Comparison of ENCODE assay signal across 11 cellular contexts in genomic region chr19:18733196-18733647, GRCh38. TPM values are rescaled to one million over a fixed set of nuclear protein-coding genes. Genes with fewer than 3 reads are reported as not detected.
A peak's percentile ranks its signal among the peaks of the same experiment; 100 is the strongest.
DNase-seq lines count a peak whose midpoint lies in the region; ATAC-seq and TF ChIP-seq lines count a peak whose summit lies in the region.
"Had no signal": no experiment of that assay in that cellular context is flagged by ENCODE, and none has a peak within 500 bp of the region (broad histone marks: within the 10 kb centered on the region; RNA-seq: fewer than 3 reads in every experiment).

No MANE protein-coding gene starts in this region.

- no peaks in the 10 kb centered on the region for H3K27me3 Mint-ChIP-seq in activated T-cell treated with anti-CD3 and anti-CD28 coated beads, Interleukin-2, amount 50 U/mL, for 4 hours (ENCODE audit: low read depth)

- TF ChIP-seq CTCF in AG04449 (IDR thresholded peaks at IDR 0.05; ENCODE audit: insufficient read depth, low read length, missing control alignments) (no peak), brain microvascular endothelial cell (IDR thresholded peaks at IDR 0.05; ENCODE audit: low read depth, low read length, missing control alignments) (no peak)

- no peak for ATAC-seq in activated T-cell treated with anti-CD3 and anti-CD28 coated beads, Interleukin-2, amount 50 U/mL, for 4 hours
- ATAC-seq in GM19463 (IDR thresholded peaks at IDR 0.05; ENCODE audit: unreplicated experiment): no peak

- H3K27ac ChIP-seq in brain microvascular endothelial cell (no peak overlapping the region), mesodermal cell (ENCODE audit: low read depth, low read length, severe bottlenecking) (peak overlapping the region; percentile 71)
- H3K27ac ChIP-seq: cardiac muscle cell, esophagus squamous epithelium, PC-9 had no signal

- no peaks in the 10 kb centered on the region for H3K27me3 ChIP-seq in brain microvascular endothelial cell (replicated peaks)
- H3K27me3 ChIP-seq: cardiac muscle cell, esophagus squamous epithelium had no signal

- H3K9me3 Mint-ChIP-seq in activated T-cell treated with anti-CD3 and anti-CD28 coated beads, Interleukin-2, amount 50 U/mL, for 4 hours: no peaks in the 10 kb centered on the region

- POLR2A ChIA-PET in AG04449 (lab: Yijun Ruan, JAX): no interaction called here

- H3K36me3 ChIP-seq in brain microvascular endothelial cell (replicated peaks) (no peaks in the 10 kb centered on the region), mesodermal cell (ENCODE audit: control insufficient read depth, insufficient read depth, low read length) (peaks cover 2% of the 10 kb centered on the region)
- H3K36me3 ChIP-seq: cardiac muscle cell, esophagus squamous epithelium had no signal

- peaks cover 2% of the 10 kb centered on the region for H3K4me1 Mint-ChIP-seq in activated T-cell treated with anti-CD3 and anti-CD28 coated beads, Interleukin-2, amount 50 U/mL, for 4 hours (ENCODE audit: low read depth)

- in situ Hi-C loops in brain microvascular endothelial cell (cut with HindIII; ENCODE audit: low pct_ligation_motif_present, low sequenced_read_pairs): no loop called here

- peaks cover 3% of the 10 kb centered on the region for H3K36me3 Mint-ChIP-seq in activated T-cell treated with anti-CD3 and anti-CD28 coated beads, Interleukin-2, amount 50 U/mL, for 4 hours (ENCODE audit: insufficient read depth)

- peak; percentile 16 for DNase-seq in AG04449 (ENCODE audit: low read depth, low spot score)
- peak; percentile 70 for DNase-seq in NCI-H1092 (lab: John Stamatoyannopoulos, UW)
- DNase-seq in brain microvascular endothelial cell: peak; percentile 34
- DNase-seq in activated T-cell treated with anti-CD3 and anti-CD28 coated beads, Interleukin-2, amount 50 U/mL, for 4 hours: no peak
- no peak for DNase-seq in GF-D8 (lab: John Stamatoyannopoulos, UW)
- DNase-seq in GDM1 (lab: John Stamatoyannopoulos, UW): no peak
- DNase-seq: esophagus squamous epithelium, PC-9 had no signal

- CTCF ChIA-PET in AG04449 (lab: Yijun Ruan, JAX): interaction anchor here (1.3 kb wide), 1 partner anchor 61 kb away, joined by 3 read pairs; no protein-coding TSS in a partner anchor

- H3K9me3 ChIP-seq in mesodermal cell (ENCODE audit: control insufficient read depth, low read length): no peaks in the 10 kb centered on the region
- H3K9me3 ChIP-seq: esophagus squamous epithelium had no signal

- H3K4me3 ChIP-seq in AG04449 (ENCODE audit: low read depth, low read length) (no peak overlapping the region), brain microvascular endothelial cell (ENCODE audit: low read depth, low read length) (no peak overlapping the region), mesodermal cell (ENCODE audit: extremely low read depth, insufficient read depth, low read length, poor library complexity, severe bottlenecking) (no peak overlapping the region)
- H3K4me3 ChIP-seq: cardiac muscle cell, esophagus squamous epithelium, PC-9 had no signal

- 63 to 79% methylated on average over 5 to 11 of the region's 11 CpGs for WGBS in mesodermal cell (ENCODE audit: insufficient coverage in 2 of 2), 2 experiments

- peaks cover 11% of the 10 kb centered on the region for H3K4me1 ChIP-seq in mesodermal cell (ENCODE audit: control insufficient read depth, insufficient read depth, low read length, poor library complexity, severe bottlenecking)

- H3K4me3 Mint-ChIP-seq in activated T-cell treated with anti-CD3 and anti-CD28 coated beads, Interleukin-2, amount 50 U/mL, for 4 hours: no peak overlapping the region

RNA-seq across cellular contexts. Expression of gene CRTC1, which starts 49.7 kb away (rescaled TPM):
- polyA plus RNA-seq in mesodermal cell (2013, experiment 1 of 2): 11.8 TPM
- polyA plus RNA-seq in mesodermal cell (2013, experiment 2 of 2): 9.2 TPM
- total RNA-seq in activated T-cell treated with anti-CD3 and anti-CD28 coated beads, Interleukin-2, amount 50 U/mL, for 4 hours: 1 to 10 TPM; 7.8 to 9.6 (median 8.9) TPM

RNA-seq across cellular contexts. Expression of gene COMP, which starts 57.9 kb away (rescaled TPM):
- polyA plus RNA-seq in mesodermal cell (2013, experiment 1 of 2): 1.5 TPM
- polyA plus RNA-seq in mesodermal cell (2013, experiment 2 of 2): 0.86 TPM
- not detected for total RNA-seq in activated T-cell treated with anti-CD3 and anti-CD28 coated beads, Interleukin-2, amount 50 U/mL, for 4 hours
- total RNA-seq: PC-9 had no signal

Comparison
In these comparisons a context has a peak if more than half of its experiments do, and no peak if none do; other contexts are left out.
1. DNase-seq: peak in AG04449 (single experiment), NCI-H1092 (single experiment) and brain microvascular endothelial cell (single experiment); none in activated T-cell treated with anti-CD3 and anti-CD28 coated beads, Interleukin-2, amount 50 U/mL, for 4 hours (single experiment), GF-D8 (single experiment) and GDM1 (single experiment).